1 cellular context compared by ENCODE assay signal in the genomic region with DNA sequence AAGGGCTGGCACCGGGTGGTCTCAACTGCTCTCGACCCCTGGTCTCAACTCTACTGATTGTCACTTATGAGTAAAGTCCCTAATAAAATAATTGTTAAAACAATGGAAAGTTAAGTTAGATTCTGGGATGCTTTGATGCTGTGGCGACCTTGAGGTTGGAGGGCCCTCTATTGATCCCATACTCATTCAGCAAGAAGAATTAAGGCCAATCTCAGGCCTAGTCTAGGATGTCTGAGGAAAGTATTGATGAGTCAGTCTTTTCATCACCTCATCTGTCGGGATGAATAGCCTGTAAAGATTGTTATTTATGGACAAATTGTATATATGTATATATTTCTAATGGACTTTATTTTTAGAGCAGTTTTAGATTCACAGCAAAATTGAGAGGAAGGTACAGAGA.
TF ChIP-seq lines count a peak whose summit lies in the region.

No MANE protein-coding gene starts in this region.

TF ChIP-seq in H1, 55 proteins besides CTCF, POLR2A, EP300 and RAD21:
- TF ChIP-seq SAP30 (IDR thresholded peaks at IDR 0.05; ENCODE audit: insufficient read depth, insufficient replicate concordance, low read length) = no peak
- no peak for TF ChIP-seq GTF2F1 (IDR thresholded peaks at IDR 0.05; ENCODE audit: borderline replicate concordance, low read depth, low read length)
- no peak for TF ChIP-seq RNF2 (IDR thresholded peaks at IDR 0.05; ENCODE audit: borderline replicate concordance, low read depth, low read length, missing control alignments, poor library complexity, severe bottlenecking)
- TF ChIP-seq BACH1 (IDR thresholded peaks at IDR 0.05; ENCODE audit: low read length) = no peak
- TF ChIP-seq TBP (IDR thresholded peaks at IDR 0.05; ENCODE audit: low read depth, low read length) = no peak
- no peak for TF ChIP-seq SUZ12 (IDR thresholded peaks at IDR 0.05; ENCODE audit: low read length)
- no peak for TF ChIP-seq CEBPB (IDR thresholded peaks at IDR 0.05; ENCODE audit: low read depth, low read length)
- no peak for TF ChIP-seq SP2 (IDR thresholded peaks at IDR 0.05; ENCODE audit: low read length)
- TF ChIP-seq BRCA1 (IDR thresholded peaks at IDR 0.05; ENCODE audit: low read depth, low read length) = no peak
- TF ChIP-seq RXRA (IDR thresholded peaks at IDR 0.05; ENCODE audit: insufficient read depth, low read depth, low read length) = no peak
- TF ChIP-seq EGR1 (IDR thresholded peaks at IDR 0.05; ENCODE audit: borderline replicate concordance, low read depth, low read length) = no peak
- TF ChIP-seq, protein P1, sequence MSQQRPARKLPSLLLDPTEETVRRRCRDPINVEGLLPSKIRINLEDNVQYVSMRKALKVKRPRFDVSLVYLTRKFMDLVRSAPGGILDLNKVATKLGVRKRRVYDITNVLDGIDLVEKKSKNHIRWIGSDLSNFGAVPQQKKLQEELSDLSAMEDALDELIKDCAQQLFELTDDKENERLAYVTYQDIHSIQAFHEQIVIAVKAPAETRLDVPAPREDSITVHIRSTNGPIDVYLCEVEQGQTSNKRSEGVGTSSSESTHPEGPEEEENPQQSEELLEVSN (IDR thresholded peaks at IDR 0.05) = no peak
- no peak for TF ChIP-seq CHD1 (IDR thresholded peaks at IDR 0.05; ENCODE audit: low read depth, low read length)
- TF ChIP-seq CTBP2 (IDR thresholded peaks at IDR 0.05; ENCODE audit: borderline replicate concordance, insufficient read depth, insufficient read length, low read length) = no peak
- TF ChIP-seq MAFK (IDR thresholded peaks at IDR 0.05; ENCODE audit: low read depth, low read length) = no peak
